ENCODE assay signal across 10 cellular contexts in genomic region chr20:5316188-5317158, GRCh38. TPM values are rescaled to one million over a fixed set of nuclear protein-coding genes. Genes with fewer than 3 reads are reported as not detected.
DNase-seq lines count a peak whose midpoint lies in the region; ATAC-seq and TF ChIP-seq lines count a peak whose summit lies in the region.
"Had no signal": no experiment of that assay in that cellular context is flagged by ENCODE, and none has a peak within 500 bp of the region (broad histone marks: within the 10 kb centered on the region; RNA-seq: fewer than 3 reads in every experiment).

TSS of gene PROKR2 (minus strand) at chr20:5316954. CDS start at chr20:5314369, 2,585 bp downstream.

- H2AK5ac ChIP-seq in mesendoderm (ENCODE audit: low read length), result no peak within 1 kb of the TSS

- H3K9me3 ChIP-seq in HEK293 (ENCODE audit: control insufficient read depth, insufficient read depth, low read depth, low read length), result no peaks in the 10 kb centered on the region
- H3K9me3 ChIP-seq: Peyer's patch had no signal

- no peak for ATAC-seq in GM18868 (IDR thresholded peaks at IDR 0.05; ENCODE audit: unreplicated experiment)
- ATAC-seq in GM18517 (IDR thresholded peaks at IDR 0.05; ENCODE audit: unreplicated experiment), result no peak
- no peak for ATAC-seq in GM21529 (IDR thresholded peaks at IDR 0.05; ENCODE audit: unreplicated experiment)

- no peak within 1 kb of the TSS for H4K5ac ChIP-seq in mesendoderm (ENCODE audit: low read length)

- peak within 1 kb of the TSS; percentile 75 for H3K56ac ChIP-seq in mesendoderm (ENCODE audit: low read length)

- peak; percentile 16 for DNase-seq in COLO668 (lab: John Stamatoyannopoulos, UW; ENCODE audit: unreplicated experiment)
- DNase-seq in astrocyte of the hippocampus (ENCODE audit: low read depth, low spot score), result peak; percentile 25
- peak; percentile 78 for DNase-seq in mesendoderm
- DNase-seq in T-helper 9 cell, result no peak
- DNase-seq: activated naive CD4-positive, alpha-beta T cell treated with anti-CD3 and anti-CD28 coated beads, Interleukin-2, amount 50 U/mL, for 16 hours; Peyer's patch had no signal

- no peak within 1 kb of the TSS for H2BK15ac ChIP-seq in mesendoderm (replicated peaks; ENCODE audit: low read depth)

- POLR2A ChIA-PET in HEK293 (lab: Yijun Ruan, JAX), result interaction anchor here (0.6 kb wide), 1 partner anchor 119 kb away, joined by 3 read pairs; no protein-coding TSS in a partner anchor

- H3K36me3 ChIP-seq in HEK293 (ENCODE audit: control insufficient read depth in 2 of 2, insufficient read depth in 1 of 2, low read length in 2 of 2) (no peaks in the 10 kb centered on the region), mesendoderm (ENCODE audit: control insufficient read depth, insufficient read depth, low read length) (no peaks in the 10 kb centered on the region)
- H3K36me3 ChIP-seq: Peyer's patch had no signal

- peaks cover 10% of the 10 kb centered on the region for H3K27me3 ChIP-seq in mesendoderm (ENCODE audit: insufficient read depth, low read length, poor library complexity)
- H3K27me3 ChIP-seq: Peyer's patch had no signal

- no peak within 1 kb of the TSS for H3K23ac ChIP-seq in mesendoderm (ENCODE audit: low read length)

- no CpG with 5 or more reads among the region's 92 CpGs for WGBS in mesendoderm (ENCODE audit: extremely low coverage, insufficient coverage, low lambda C conversion rate)

- no peaks in the 10 kb centered on the region for H3K79me2 ChIP-seq in mesendoderm (ENCODE audit: control insufficient read depth, insufficient read depth, low read length)

- H3K9ac ChIP-seq in mesendoderm (ENCODE audit: low read length), result peak within 1 kb of the TSS; percentile 41

- peak within 1 kb of the TSS; percentile 71 for H3K4me2 ChIP-seq in mesendoderm (ENCODE audit: low read length)

- H3K79me1 ChIP-seq in mesendoderm (ENCODE audit: low read length), result no peaks in the 10 kb centered on the region

- H3K18ac ChIP-seq in mesendoderm (ENCODE audit: low read length), result no peak within 1 kb of the TSS

- peak; percentile 47; the same call in 1 of the 2 replicates for TF ChIP-seq CTCF in HEK293 (tag by site-specific recombination; IDR thresholded peaks at IDR 0.05)

- peak within 1 kb of the TSS; percentile 26 for H3K4me3 ChIP-seq in HEK293 (ENCODE audit: low read depth, low read length)
- peak within 1 kb of the TSS; percentile 54 for H3K4me3 ChIP-seq in mesendoderm (ENCODE audit: low read length)
- H3K4me3 ChIP-seq: Peyer's patch had no signal

- H3K27ac ChIP-seq in HEK293 (ENCODE audit: extremely low read depth, low read depth, low read length) (no peak within 1 kb of the TSS), mesendoderm (ENCODE audit: low read depth, low read length) (no peak within 1 kb of the TSS)
- H3K27ac ChIP-seq: Peyer's patch had no signal

- no peak within 1 kb of the TSS for H4K8ac ChIP-seq in mesendoderm (ENCODE audit: low read depth, low read length)

- H3K4me1 ChIP-seq in HEK293 (ENCODE audit: control insufficient read depth, insufficient read depth, low read length) (0 out of 2 replicates have a peak, but pooled peaks cover 3% of the 10 kb centered on the region), mesendoderm (ENCODE audit: control insufficient read depth, low read depth, low read length) (no peaks in the 10 kb centered on the region)
- H3K4me1 ChIP-seq: Peyer's patch had no signal

- CTCF ChIA-PET in HEK293 (lab: Yijun Ruan, JAX), result interaction anchor here (0.7 to 1.0 kb wide), 3 partner anchors 14 to 86 kb away, joined by 3 to 6 read pairs (median 3); no protein-coding TSS in a partner anchor

- H2BK120ac ChIP-seq in mesendoderm (ENCODE audit: low read depth, low read length), result no peak within 1 kb of the TSS

- H2BK5ac ChIP-seq in mesendoderm (ENCODE audit: low read length), result no peak within 1 kb of the TSS

- H3K4ac ChIP-seq in mesendoderm (ENCODE audit: low read depth, low read length), result no peak within 1 kb of the TSS

TF ChIP-seq in HEK293, 187 proteins besides CTCF, POLR2A, EP300 and RAD21 (continues in another document):
- TF ChIP-seq ZNF514 (tag by site-specific recombination; IDR thresholded peaks at IDR 0.05) (no peak), SP3 (tag by site-specific recombination; IDR thresholded peaks at IDR 0.05) (0 out of 2 replicates have a peak, but pooled peaks have one; percentile 23), HIC1 (tag by site-specific recombination; IDR thresholded peaks at IDR 0.05) (no peak), ZBTB20 (tag by site-specific recombination; IDR thresholded peaks at IDR 0.05) (peak; percentile 27; the same call in 1 of the 2 replicates), ZNF404 (tag by site-specific recombination; IDR thresholded peaks at IDR 0.05) (no peak), ZNF335 (tag by site-specific recombination; conservative IDR thresholded peaks at IDR 0.05) (peak; percentile 77), GLI2 (tag by site-specific recombination; IDR thresholded peaks at IDR 0.05; ENCODE audit: borderline replicate concordance, low read depth) (no peak), ZBTB26 (tag by site-specific recombination; optimal IDR thresholded peaks at IDR 0.05) (peak; percentile 30), ZNF223 (tag by site-specific recombination; IDR thresholded peaks at IDR 0.05) (no peak), ZNF366 (tag by site-specific recombination; conservative IDR thresholded peaks at IDR 0.05) (no peak), PRDM4 (tag by site-specific recombination; IDR thresholded peaks at IDR 0.05) (no peak), ZFHX2 (tag by site-specific recombination; conservative IDR thresholded peaks at IDR 0.05) (no peak), ZNF449 (tag by site-specific recombination; IDR thresholded peaks at IDR 0.05) (peak; percentile 68; the same call in 1 of the 2 replicates), ZXDB (tag by site-specific recombination; IDR thresholded peaks at IDR 0.05) (no peak)

RNA-seq across cellular contexts. Expression of gene PROKR2, which starts in this region (rescaled TPM):
- 0.28 TPM for polyA plus RNA-seq in mesendoderm (2013, experiment 1 of 2)
- 0.35 TPM for polyA plus RNA-seq in mesendoderm (2013, experiment 2 of 2)
